In genomic region chr18:28332071-28332470, GRCh38 we compare ENCODE assay signal across 23 cellular contexts.
DNase-seq lines count a peak whose midpoint lies in the region; ATAC-seq and TF ChIP-seq lines count a peak whose summit lies in the region.
"Had no signal": no experiment of that assay in that cellular context is flagged by ENCODE, and none has a peak within 500 bp of the region (broad histone marks: within the 10 kb centered on the region; RNA-seq: fewer than 3 reads in every experiment).

No MANE protein-coding gene starts in this region.

- DNase-seq in left ventricle myocardium superior: no peak
- DNase-seq in cardiac septum (ENCODE audit: low spot score): no peak
- no peak for DNase-seq in endodermal cell
- DNase-seq in activated naive CD4-positive, alpha-beta T cell treated with Interleukin-2 at 50 U/mL for 16 hours: no peak
- DNase-seq: 8988T; ACHN; BE2C; C1 segment of cervical spinal cord; CD4-positive, alpha-beta memory T cell; CD4-positive, CD25-positive, alpha-beta regulatory T cell; CD8-positive, alpha-beta memory T cell; COR-L47; DMS 273 treated with DMSO at 0.1 percent for 48 hours; DMS153; DMS53; DMS79; DND-41; EL; GDM1 had no signal

- H3K4me3 ChIP-seq in endodermal cell (ENCODE audit: low read length): no peak overlapping the region
- H3K4me3 ChIP-seq: BLaER1, GM12878 had no signal

- ATAC-seq in left ventricle myocardium superior: peak; percentile 33
- ATAC-seq in GM21381 (IDR thresholded peaks at IDR 0.05; ENCODE audit: unreplicated experiment): no peak
- ATAC-seq: GM12878 had no signal

- no peak overlapping the region for H3K4me3 Mint-ChIP-seq in endodermal cell
- H3K4me3 Mint-ChIP-seq: CD14-positive monocyte; CD4-positive, alpha-beta memory T cell; CD4-positive, CD25-positive, alpha-beta regulatory T cell; CD8-positive, alpha-beta memory T cell had no signal

- no peak for TF ChIP-seq CTCF in endodermal cell (conservative IDR thresholded peaks at IDR 0.05)

- peaks cover 4% of the 10 kb centered on the region for H3K4me1 ChIP-seq in endodermal cell (ENCODE audit: control insufficient read depth, insufficient read depth, low read length)
- H3K4me1 ChIP-seq: BE2C, BLaER1 had no signal

- intact Hi-C loops in left ventricle myocardium superior (cut with micrococcal nuclease) (no loop called here), cardiac septum (cut with DNase I) (no loop called here)

- H3K36me3 ChIP-seq in endodermal cell (ENCODE audit: control insufficient read depth, insufficient read depth, low read length): no peaks in the 10 kb centered on the region
- H3K36me3 ChIP-seq: BE2C, BLaER1 had no signal

- no peaks in the 10 kb centered on the region for H3K9me3 Mint-ChIP-seq in endodermal cell

- H3K27me3 ChIP-seq in endodermal cell (ENCODE audit: control insufficient read depth, insufficient read depth, low read length, poor library complexity, severe bottlenecking): no peaks in the 10 kb centered on the region
- H3K27me3 ChIP-seq: BE2C, BLaER1 had no signal

- no peaks in the 10 kb centered on the region for H3K27me3 Mint-ChIP-seq in endodermal cell (ENCODE audit: insufficient read depth)
- H3K27me3 Mint-ChIP-seq: CD4-positive, alpha-beta memory T cell; CD4-positive, CD25-positive, alpha-beta regulatory T cell; CD8-positive, alpha-beta memory T cell had no signal

- peaks cover 10% of the 10 kb centered on the region for H3K4me1 Mint-ChIP-seq in endodermal cell
- H3K4me1 Mint-ChIP-seq: CD4-positive, alpha-beta memory T cell; CD4-positive, CD25-positive, alpha-beta regulatory T cell; CD8-positive, alpha-beta memory T cell had no signal

- WGBS in endodermal cell (ENCODE audit: insufficient coverage in 1 of 2, insufficient read length in 1 of 2), 2 experiments: 94% methylated on average over 3 of the region's 3 CpGs; no CpG with 5 or more reads in 1 of the 2 experiments

- peak overlapping the region; percentile 9 for H3K9ac ChIP-seq in endodermal cell (ENCODE audit: extremely low read depth, low read length, poor library complexity, severe bottlenecking)
- H3K9ac ChIP-seq: BLaER1 had no signal

- H3K36me3 Mint-ChIP-seq in endodermal cell (ENCODE audit: low read depth): no peaks in the 10 kb centered on the region
- H3K36me3 Mint-ChIP-seq: CD14-positive monocyte; CD4-positive, alpha-beta memory T cell; CD4-positive, CD25-positive, alpha-beta regulatory T cell; CD8-positive, alpha-beta memory T cell had no signal

- no peak overlapping the region for H3K27ac ChIP-seq in endodermal cell (ENCODE audit: low read depth, low read length)
- H3K27ac ChIP-seq: BLaER1 had no signal

- H3K9me3 ChIP-seq in endodermal cell (ENCODE audit: control insufficient read depth, low read length): peaks cover 4% of the 10 kb centered on the region
- H3K9me3 ChIP-seq: BE2C, BLaER1 had no signal

- H3K27ac Mint-ChIP-seq in endodermal cell: no peak overlapping the region
- H3K27ac Mint-ChIP-seq: CD14-positive monocyte; CD8-positive, alpha-beta memory T cell had no signal
